25 cellular contexts compared by ENCODE assay signal in the genomic region with DNA sequence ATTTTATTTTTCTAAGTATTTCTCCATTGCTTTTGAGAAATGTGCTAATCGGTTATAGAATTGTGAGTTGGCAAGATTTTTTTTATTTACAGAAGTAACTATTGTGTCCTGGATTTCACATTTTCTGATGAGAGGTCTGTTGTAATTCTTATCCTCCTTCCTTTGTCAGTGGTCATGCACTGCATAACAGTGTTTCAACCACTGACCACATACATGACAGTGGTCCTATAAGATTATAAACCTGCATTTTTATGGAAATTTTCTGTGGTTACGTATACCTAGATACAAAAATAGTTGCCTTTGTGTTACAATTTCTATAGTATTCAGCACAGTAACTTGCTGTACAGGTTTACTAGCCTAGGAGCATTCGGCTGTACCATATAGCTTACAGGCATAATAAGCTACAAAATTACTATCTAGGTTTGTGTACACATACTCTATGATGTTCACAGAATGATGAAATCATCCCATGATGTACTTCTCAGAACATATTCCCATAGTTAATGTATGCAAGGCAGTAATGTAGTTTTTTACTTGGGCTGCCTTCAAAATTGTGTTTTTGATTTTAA. TPM values are rescaled to one million over a fixed set of nuclear protein-coding genes. Genes with fewer than 3 reads are reported as not detected.
A peak's percentile ranks its signal among the peaks of the same experiment; 100 is the strongest.
DNase-seq lines count a peak whose midpoint lies in the region; ATAC-seq lines count a peak whose summit lies in the region.
"Had no signal": no experiment of that assay in that cellular context is flagged by ENCODE, and none has a peak within 500 bp of the region (broad histone marks: within the 10 kb centered on the region; RNA-seq: fewer than 3 reads in every experiment).

No MANE protein-coding gene starts in this region.

- DNase-seq in SJSA1 (ENCODE audit: low read depth in 1 of 2, low spot score in 2 of 2) = peak in 1 of 2 experiments; percentile 33
- DNase-seq in islet precursor cell = no peak
- DNase-seq in dermis blood vessel endothelial cell = no peak
- no peak for DNase-seq in stimulated activated CD4-positive, alpha-beta T cell treated with anti-CD3 and anti-CD28 coated beads, Interleukin-2, amount 100 ng/mL, for 24 hours
- DNase-seq: activated CD4-positive, alpha-beta T cell treated with anti-CD3 and anti-CD28 coated beads, Interleukin-2, amount 10 ng/mL, durations not matched to agents 24 days and 14 days; activated naive CD4-positive, alpha-beta T cell treated with Interleukin-2 at 50 U/mL for 16 hours; activated T-cell treated with anti-CD3 and anti-CD28 coated beads, Interleukin-2, amount 50 U/mL, for 48 hours; amygdala; H7; left ventricle myocardium superior; natural killer cell; NCI-H1092; NCI-H1930; NCI-H526 treated with DMSO at 0.1 percent for 48 hours; T-helper 9 cell; WERI-Rb-1 had no signal

- H3K36me3 ChIP-seq in SJSA1 = no peaks in the 10 kb centered on the region
- H3K36me3 ChIP-seq: WERI-Rb-1 had no signal

- H3K4me3 ChIP-seq in SJSA1 = no peak overlapping the region

- H3K27ac ChIP-seq in SJSA1 = peak overlapping the region; percentile 52
- H3K27ac ChIP-seq: HL-60, RWPE1, WERI-Rb-1 had no signal

- ATAC-seq in GM18511 (IDR thresholded peaks at IDR 0.05; ENCODE audit: unreplicated experiment) = peak; percentile 72
- peak; percentile 66 for ATAC-seq in GM21381 (IDR thresholded peaks at IDR 0.05; ENCODE audit: unreplicated experiment)
- peak; percentile 48 for ATAC-seq in HG03175 (IDR thresholded peaks at IDR 0.05; ENCODE audit: unreplicated experiment)
- ATAC-seq in HG02610 (IDR thresholded peaks at IDR 0.05; ENCODE audit: unreplicated experiment) = no peak
- ATAC-seq: left ventricle myocardium superior, natural killer cell had no signal

- peaks cover 28% of the 10 kb centered on the region for H3K4me1 ChIP-seq in SJSA1 (replicated peaks)

- H3K27me3 ChIP-seq in SJSA1 (replicated peaks) = no peaks in the 10 kb centered on the region

- no peaks in the 10 kb centered on the region for H3K9me3 ChIP-seq in SJSA1 (replicated peaks)

RNA-seq across cellular contexts. Expression of gene APELA, which starts 47.8 kb away (rescaled TPM):
- 17.7 and 24.9 TPM in 2 replicates for total RNA-seq in SJSA1 (2014; rRNA removed; shearing (Covaris generic))
- total RNA-seq in dermis blood vessel endothelial cell = not detected in 2 replicates
- total RNA-seq: activated CD4-positive, alpha-beta T cell treated with anti-CD3 and anti-CD28 coated beads, Interleukin-2, amount 10 ng/mL, durations not matched to agents 24 days and 14 days; left ventricle myocardium superior; LHCN-M2; natural killer cell; omental fat pad; skeletal muscle tissue had no signal

RNA-seq across cellular contexts. Expression of gene TRIM61, which starts 52.7 kb away (rescaled TPM):
- total RNA-seq in SJSA1 (2014; rRNA removed; shearing (Covaris generic)) = not detected in 2 replicates
- total RNA-seq in dermis blood vessel endothelial cell = not detected in 2 replicates
- total RNA-seq: LHCN-M2 had no signal

Comparison
In these comparisons a context has a peak if more than half of its experiments do, and no peak if none do; other contexts are left out.
1. RNA of gene APELA, which starts 47.8 kb away (total RNA-seq): 17.7 to 24.9 TPM in SJSA1; not detected in dermis blood vessel endothelial cell; every median in the first group is over 10 times any median in the second.